8 cellular contexts compared by ENCODE assay signal in the genomic region with DNA sequence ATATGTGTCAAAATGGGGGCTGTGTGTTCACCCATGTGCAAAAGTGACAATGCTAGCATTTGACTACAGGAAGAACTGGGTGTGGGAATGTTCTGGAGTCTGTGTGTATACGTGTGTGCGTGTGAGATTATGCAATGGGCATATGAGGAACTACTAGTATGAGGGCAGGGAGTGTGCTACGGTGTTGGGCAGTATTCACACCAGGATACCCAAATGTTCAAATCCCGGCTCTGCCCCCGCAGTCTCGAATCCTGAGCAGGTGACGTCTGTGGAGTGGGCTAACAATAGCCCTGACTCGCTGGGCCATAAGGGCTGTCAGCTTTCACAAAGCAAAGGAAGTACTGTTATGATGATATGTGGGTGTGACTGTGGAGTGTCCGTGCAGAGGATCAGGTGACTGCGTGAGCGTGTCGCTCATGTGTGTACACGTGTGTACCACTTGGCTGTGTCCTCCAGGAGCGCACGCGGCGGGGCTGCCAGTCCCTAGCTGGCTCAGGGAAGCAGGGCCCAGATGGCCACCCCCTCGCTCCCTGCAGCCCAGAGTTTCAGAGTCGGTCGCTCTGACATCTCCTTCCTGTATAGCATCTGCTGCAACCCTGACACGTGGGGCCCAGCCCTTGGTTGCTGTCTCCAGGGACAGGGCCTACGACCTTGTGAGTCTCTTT. TPM values are rescaled to one million over a fixed set of nuclear protein-coding genes. Genes with fewer than 3 reads are reported as not detected.
A peak's percentile ranks its signal among the peaks of the same experiment; 100 is the strongest.
DNase-seq lines count a peak whose midpoint lies in the region; ATAC-seq and TF ChIP-seq lines count a peak whose summit lies in the region.

No MANE protein-coding gene starts in this region.

- H3K9me3 Mint-ChIP-seq in effector memory CD8-positive, alpha-beta T cell: no peaks in the 10 kb centered on the region
- no peaks in the 10 kb centered on the region for H3K9me3 Mint-ChIP-seq in Calu3 (ENCODE audit: low read depth, unreplicated experiment)

- no TSS peak for BruUV-seq in Calu3 (replicated peaks; lab: Mats Ljungman, UMichigan)

- no peak overlapping the region for H3K4me3 Mint-ChIP-seq in effector memory CD8-positive, alpha-beta T cell
- no peak overlapping the region for H3K4me3 Mint-ChIP-seq in Calu3 (ENCODE audit: low read depth, unreplicated experiment)

- H3K4me3 ChIP-seq in GM23248: no peak overlapping the region

- H3K36me3 Mint-ChIP-seq in effector memory CD8-positive, alpha-beta T cell (ENCODE audit: insufficient read depth): peaks cover 2% of the 10 kb centered on the region
- no peaks in the 10 kb centered on the region for H3K36me3 Mint-ChIP-seq in Calu3 (ENCODE audit: insufficient read depth, unreplicated experiment)

- H3K4me2 ChIP-seq in GM23248 (ENCODE audit: unreplicated experiment): no peak overlapping the region

- CTCF ChIA-PET in Calu3 (lab: Charles Lee): interaction anchor here (0.6 kb wide), 1 partner anchor 391 kb away, joined by 4 read pairs; no protein-coding TSS in a partner anchor

- no peaks in the 10 kb centered on the region for H4K20me1 ChIP-seq in GM23248 (ENCODE audit: insufficient read depth)

- no peaks in the 10 kb centered on the region for H3K79me2 ChIP-seq in GM23248 (ENCODE audit: insufficient read depth)

- 56 to 60% methylated on average over 20 to 22 of the region's 22 CpGs for WGBS in GM23248 (ENCODE audit: low coverage in 1 of 2, low lambda C conversion rate in 2 of 2, missing lambda C conversion rate in 2 of 2), 2 experiments

- in situ Hi-C loops in KBM-7 (cut with MboI; ENCODE audit: low pct_unique_long_range_greater_than_20kb, low sequenced_read_pairs) (no loop called here), GM23248 (cut with MboI) (no loop called here)

- H2AFZ ChIP-seq in GM23248: no peak overlapping the region

- peak overlapping the region in 1 of 2 donors; percentile 19 for H3K27ac Mint-ChIP-seq in effector memory CD8-positive, alpha-beta T cell
- H3K27ac Mint-ChIP-seq in Calu3 (ENCODE audit: unreplicated experiment): no peak overlapping the region

- H3K36me3 ChIP-seq in GM23248 (ENCODE audit: low read depth): no peaks in the 10 kb centered on the region

- no peaks in the 10 kb centered on the region for H3K4me1 ChIP-seq in GM23248 (ENCODE audit: insufficient read depth)

- intact Hi-C loops in Calu3 (cut with micrococcal nuclease; ENCODE audit: unreplicated experiment): no loop called here

- no peaks in the 10 kb centered on the region for H3K9me2 ChIP-seq in GM23248 (ENCODE audit: insufficient read depth)

- H3K9me3 ChIP-seq in GM23248 (ENCODE audit: low read depth): no peaks in the 10 kb centered on the region

- peaks cover 3% of the 10 kb centered on the region; the same call in 1 of the 2 replicates for H3K27me3 ChIP-seq in GM23248 (replicated peaks; ENCODE audit: insufficient read depth)

- no peak for TF ChIP-seq CTCF in Calu3 (IDR thresholded peaks at IDR 0.05; ENCODE audit: unreplicated experiment)

- peak; percentile 66 for DNase-seq in NCI-H82 (lab: John Stamatoyannopoulos, UW)
- no peak for DNase-seq in NCI-H82 treated with DMSO at 0.1 percent for 48 hours (lab: John Stamatoyannopoulos, UW; ENCODE audit: unreplicated experiment)
- DNase-seq in KBM-7: peak; percentile 13
- DNase-seq in effector memory CD8-positive, alpha-beta T cell: no peak
- DNase-seq in GM23248: no peak
- DNase-seq in Calu3: no peak
- DNase-seq in COR-L47 (lab: John Stamatoyannopoulos, UW): no peak

- peak; percentile 81 for ATAC-seq in GM21529 (IDR thresholded peaks at IDR 0.05; ENCODE audit: unreplicated experiment)
- peak; percentile 57 for ATAC-seq in effector memory CD8-positive, alpha-beta T cell (replicated peaks)

- H3K27ac ChIP-seq in GM23248: no peak overlapping the region

- H3K9ac ChIP-seq in GM23248: no peak overlapping the region

- H3K27me3 Mint-ChIP-seq in effector memory CD8-positive, alpha-beta T cell: no peaks in the 10 kb centered on the region
- peaks cover 41% of the 10 kb centered on the region for H3K27me3 Mint-ChIP-seq in Calu3 (ENCODE audit: unreplicated experiment)

- peaks cover 22 to 23% of the 10 kb centered on the region in 2 donors for H3K4me1 Mint-ChIP-seq in effector memory CD8-positive, alpha-beta T cell (ENCODE audit: low read depth in 2 of 2)
- no peaks in the 10 kb centered on the region for H3K4me1 Mint-ChIP-seq in Calu3 (ENCODE audit: low read depth, unreplicated experiment)

- H3F3A ChIP-seq in GM23248 (ENCODE audit: insufficient read depth): no peaks in the 10 kb centered on the region

RNA-seq across cellular contexts. Expression of a gene that starts 27.2 kb away (rescaled TPM):
- 21.2 and 21.6 TPM in 2 replicates for total RNA-seq in GM23248 (2014; rRNA removed; shearing (Covaris generic))
- 5.1 and 5.2 TPM in 2 replicates for polyA plus RNA-seq in GM23248 (2016; fragmentation: Nextera tagmentation; extraction: Ambion mirVana)
- 13.3 and 13.6 TPM in 2 replicates for total RNA-seq in Calu3 (2022)

Comparison
In these comparisons a context has a peak if more than half of its experiments do, and no peak if none do; other contexts are left out.
1. DNase-seq: peak in NCI-H82 (single experiment) and KBM-7 (single experiment); none in NCI-H82 treated with DMSO at 0.1 percent for 48 hours (single experiment), effector memory CD8-positive, alpha-beta T cell (0 of 3), GM23248 (single experiment), Calu3 (single experiment) and COR-L47 (single experiment).